ENCODE assay signal across 8 cellular contexts in the genomic region with DNA sequence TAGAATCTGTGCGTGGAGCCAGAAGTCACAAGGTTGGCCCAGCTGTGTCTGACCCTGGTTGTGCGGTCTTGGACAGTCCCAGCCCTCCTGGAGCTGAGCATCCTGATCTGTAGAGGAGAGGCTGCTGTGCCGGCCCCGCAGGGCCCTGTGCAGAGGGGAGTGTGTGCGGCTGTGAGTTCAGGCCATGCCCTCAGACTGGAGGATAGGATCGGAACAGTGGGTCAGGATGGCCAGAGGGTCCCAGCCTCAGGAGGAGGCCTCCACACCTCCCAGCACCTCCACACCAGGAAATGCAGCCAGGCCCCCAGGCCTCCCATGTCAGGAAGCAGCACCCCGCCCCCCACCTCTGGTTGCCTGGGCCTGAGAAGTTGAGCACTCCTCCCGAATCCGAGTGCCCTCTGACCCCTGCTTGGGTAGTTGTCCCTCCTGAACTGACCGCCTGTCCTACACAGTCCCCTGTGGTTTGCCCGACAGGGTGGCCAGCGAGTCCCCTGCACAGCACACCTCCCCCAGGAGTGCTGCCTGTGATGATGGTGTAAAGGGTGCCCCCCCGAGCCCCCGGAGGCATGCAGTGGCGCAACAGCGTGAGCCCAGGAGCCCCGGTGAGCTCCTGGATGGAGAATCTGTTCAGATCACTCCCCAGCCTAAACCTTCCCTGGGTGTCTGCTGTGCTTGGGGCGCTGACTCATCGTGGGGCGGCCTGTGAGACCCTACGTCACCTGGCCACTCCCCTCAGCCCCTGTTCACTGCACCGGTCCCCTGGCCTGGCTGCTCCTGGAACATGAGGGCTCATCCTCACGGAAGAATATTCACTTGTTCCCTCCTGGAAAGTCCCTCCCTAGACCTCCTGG.
DNase-seq lines count a peak whose midpoint lies in the region; ATAC-seq lines count a peak whose summit lies in the region.

No MANE protein-coding gene starts in this region.

- H3K4me1 ChIP-seq in SJCRH30 = peaks cover 57% of the 10 kb centered on the region

- peaks cover 40 to 88% (median 75%) of the 10 kb centered on the region in 4 donors for H3K4me1 Mint-ChIP-seq in naive thymus-derived CD8-positive, alpha-beta T cell

- DNase-seq in EH (ENCODE audit: low read depth) = peak; percentile 75
- DNase-seq in SJCRH30 = peak; percentile 71 to 77
- DNase-seq in dermis microvascular lymphatic vessel endothelial cell (ENCODE audit: low read depth in 2 of 2) = peak; percentile 60 to 75
- DNase-seq in naive thymus-derived CD8-positive, alpha-beta T cell = peak in 3 of 10 donors; percentile 55 to 80 (median 65)
- no peak for DNase-seq in activated CD4-positive, CD25-positive, alpha-beta regulatory T cell treated with anti-CD3 and anti-CD28 coated beads, Interleukin-2, amount 50 U/mL, for 72 hours
- DNase-seq in NCI-H2029 (lab: John Stamatoyannopoulos, UW) = no peak
- DNase-seq in NCI-H774 (lab: John Stamatoyannopoulos, UW) = no peak

- no peaks in the 10 kb centered on the region for H3K27me3 Mint-ChIP-seq in naive thymus-derived CD8-positive, alpha-beta T cell

- H3K27me3 ChIP-seq in SJCRH30 = no peaks in the 10 kb centered on the region

- peak; percentile 64 to 65 for ATAC-seq in naive thymus-derived CD8-positive, alpha-beta T cell
- no peak for ATAC-seq in GM18870 (IDR thresholded peaks at IDR 0.05; ENCODE audit: unreplicated experiment)

- H3K9me3 ChIP-seq in SJCRH30 (replicated peaks) = no peaks in the 10 kb centered on the region

- peak overlapping the region; percentile 28 to 96 (median 60) for H3K4me3 Mint-ChIP-seq in naive thymus-derived CD8-positive, alpha-beta T cell

- no peaks in the 10 kb centered on the region for H3K9me3 Mint-ChIP-seq in naive thymus-derived CD8-positive, alpha-beta T cell

- H3K27ac Mint-ChIP-seq in naive thymus-derived CD8-positive, alpha-beta T cell = peak overlapping the region; percentile 87 to 99 (median 93)

- H3K36me3 Mint-ChIP-seq in naive thymus-derived CD8-positive, alpha-beta T cell = peaks cover 0 to 8% (median 0%) of the 10 kb centered on the region in 3 donors

- POLR2A ChIA-PET in naive thymus-derived CD8-positive, alpha-beta T cell (lab: Charles Lee) = interaction anchor here (0.8 to 74.5 kb wide), 12 partner anchors 7 to 95 kb away, joined by 3 to 5369 read pairs (median 86); no protein-coding TSS in a partner anchor

- no peak overlapping the region for H3K4me3 ChIP-seq in SJCRH30

- peak overlapping the region; percentile 36 for H3K27ac ChIP-seq in SJCRH30

- no peaks in the 10 kb centered on the region for H3K36me3 ChIP-seq in SJCRH30

Comparison
In these comparisons a context has a peak if more than half of its experiments do, and no peak if none do; other contexts are left out.
1. DNase-seq: peak in EH (single experiment), SJCRH30 (2 of 2) and dermis microvascular lymphatic vessel endothelial cell (2 of 2); none in activated CD4-positive, CD25-positive, alpha-beta regulatory T cell treated with anti-CD3 and anti-CD28 coated beads, Interleukin-2, amount 50 U/mL, for 72 hours (single experiment), NCI-H2029 (single experiment) and NCI-H774 (single experiment).